8 cellular contexts compared by ENCODE assay signal in genomic region chr12:69534389-69534822, GRCh38. TPM values are rescaled to one million over a fixed set of nuclear protein-coding genes. Genes with fewer than 3 reads are reported as not detected.
A peak's percentile ranks its signal among the peaks of the same experiment; 100 is the strongest.
DNase-seq lines count a peak whose midpoint lies in the region; ATAC-seq and TF ChIP-seq lines count a peak whose summit lies in the region.

No MANE protein-coding gene starts in this region.

- H3K9me3 Mint-ChIP-seq in nephron = peaks cover 5% of the 10 kb centered on the region

- peak overlapping the region; percentile 96 to 99 (median 98) for H3K27ac Mint-ChIP-seq in nephron

- no peak for TF ChIP-seq CTCF in nephron (IDR thresholded peaks at IDR 0.05; ENCODE audit: unreplicated experiment in 3 of 3)

- H3K4me1 Mint-ChIP-seq in nephron = peaks cover 26% of the 10 kb centered on the region

- peak; percentile 38 for DNase-seq in DMS114 treated with DMSO at 0.1 percent for 48 hours (lab: John Stamatoyannopoulos, UW; ENCODE audit: unreplicated experiment)
- peak; percentile 78 for DNase-seq in HPDE6-E6E7 (ENCODE audit: extremely low spot score)
- peak; percentile 21 to 38 for DNase-seq in activated CD4-positive, alpha-beta T cell treated with anti-CD3 and anti-CD28 coated beads, Interleukin-2, amount 50 U/mL, for 48 hours
- DNase-seq in fibroblast of peridontal ligament (ENCODE audit: extremely low read depth) = peak; percentile 100
- peak; percentile 57 for DNase-seq in ureter (ENCODE audit: low spot score)
- DNase-seq in T-helper 9 cell = no peak

- peaks cover 46% of the 10 kb centered on the region for H3K36me3 Mint-ChIP-seq in nephron (ENCODE audit: low read depth)

- H3K27me3 Mint-ChIP-seq in nephron (ENCODE audit: low read depth) = no peaks in the 10 kb centered on the region

- peak overlapping the region; percentile 48 to 70 (median 55) for H3K4me3 Mint-ChIP-seq in nephron

- ATAC-seq in GM21381 (IDR thresholded peaks at IDR 0.05; ENCODE audit: unreplicated experiment) = peak; percentile 94

RNA-seq across cellular contexts. Expression of gene CCT2, which starts 50.9 kb away (rescaled TPM):
- total RNA-seq in ureter = 132 TPM
